Comparison of ENCODE assay signal across 16 cellular contexts in genomic region chr18:9952633-9953416, GRCh38. TPM values are rescaled to one million over a fixed set of nuclear protein-coding genes. Genes with fewer than 3 reads are reported as not detected.
A peak's percentile ranks its signal among the peaks of the same experiment; 100 is the strongest.
DNase-seq lines count a peak whose midpoint lies in the region; ATAC-seq and TF ChIP-seq lines count a peak whose summit lies in the region.
"Had no signal": no experiment of that assay in that cellular context is flagged by ENCODE, and none has a peak within 500 bp of the region (broad histone marks: within the 10 kb centered on the region; RNA-seq: fewer than 3 reads in every experiment).

No MANE protein-coding gene starts in this region.

- H3K4me3 Mint-ChIP-seq in activated naive CD8-positive, alpha-beta T cell: no peak overlapping the region
- H3K4me3 Mint-ChIP-seq in activated naive CD8-positive, alpha-beta T cell treated with anti-CD3 and anti-CD28 coated beads, Interleukin-2, amount 50 U/mL, for 24 hours: no peak overlapping the region
- no peak overlapping the region for H3K4me3 Mint-ChIP-seq in stimulated activated naive B cell treated with anti-CD40 and anti-IgM and Interleukin-4, amounts not matched to agents 10 μg/mL and 1 μg/mL and 100 μg/mL, for 72 hours
- H3K4me3 Mint-ChIP-seq: neural crest cell had no signal

- H3K4me3 ChIP-seq in fibroblast of the aortic adventitia (ENCODE audit: low read depth, low read length) (no peak overlapping the region), heart left ventricle (no peak overlapping the region)

- H3K27ac ChIP-seq in heart left ventricle: no peak overlapping the region

- no peaks in the 10 kb centered on the region for H3K9me3 ChIP-seq in heart left ventricle

- peaks cover 0 to 24% (median 0%) of the 10 kb centered on the region in 12 donors for H3K4me1 ChIP-seq in heart left ventricle

- no peak for DNase-seq in activated naive CD8-positive, alpha-beta T cell treated with anti-CD3 and anti-CD28 coated beads, Interleukin-2, amount 50 U/mL, for 24 hours
- DNase-seq in SKM-1 (lab: John Stamatoyannopoulos, UW; ENCODE audit: unreplicated experiment) (peak; percentile 16), fibroblast of the aortic adventitia (ENCODE audit: low read depth) (peak; percentile 36), heart left ventricle (no peak), LoVo (ENCODE audit: low spot score) (no peak)
- no peak for DNase-seq in stimulated activated naive B cell treated with anti-CD40 and anti-IgM and Interleukin-4, amounts not matched to agents 10 μg/mL and 1 μg/mL and 100 μg/mL, for 72 hours
- DNase-seq: activated CD4-positive, CD25-positive, alpha-beta regulatory T cell treated with anti-CD3 and anti-CD28 coated beads, Interleukin-2, amount 50 U/mL, for 72 hours; activated gamma-delta T cell treated with Interleukin-2 at 50 U/mL for 16 hours; cerebellar nuclear complex; left cardiac atrium; NCI-H1048; NCI-H446 treated with DMSO at 0.1 percent for 48 hours; SHP77 treated with DMSO at 0.1 percent for 48 hours had no signal

- 81 to 87% (median 85%) methylated on average over 1 of the region's 1 CpG for WGBS in heart left ventricle, 4 donors

- H3K4me1 Mint-ChIP-seq in activated naive CD8-positive, alpha-beta T cell (ENCODE audit: low read depth): peaks cover 2% of the 10 kb centered on the region
- H3K4me1 Mint-ChIP-seq in activated naive CD8-positive, alpha-beta T cell treated with anti-CD3 and anti-CD28 coated beads, Interleukin-2, amount 50 U/mL, for 24 hours: peaks cover 5% of the 10 kb centered on the region
- H3K4me1 Mint-ChIP-seq in stimulated activated naive B cell treated with anti-CD40 and anti-IgM and Interleukin-4, amounts not matched to agents 10 μg/mL and 1 μg/mL and 100 μg/mL, for 72 hours: peaks cover 7 to 26% of the 10 kb centered on the region in 2 donors

- H3K27me3 Mint-ChIP-seq in activated naive CD8-positive, alpha-beta T cell: no peaks in the 10 kb centered on the region
- no peaks in the 10 kb centered on the region for H3K27me3 Mint-ChIP-seq in activated naive CD8-positive, alpha-beta T cell treated with anti-CD3 and anti-CD28 coated beads, Interleukin-2, amount 50 U/mL, for 24 hours
- H3K27me3 Mint-ChIP-seq in stimulated activated naive B cell treated with anti-CD40 and anti-IgM and Interleukin-4, amounts not matched to agents 10 μg/mL and 1 μg/mL and 100 μg/mL, for 72 hours: no peaks in the 10 kb centered on the region

- H3K9me3 Mint-ChIP-seq in activated naive CD8-positive, alpha-beta T cell (ENCODE audit: low read depth): no peaks in the 10 kb centered on the region
- H3K9me3 Mint-ChIP-seq in activated naive CD8-positive, alpha-beta T cell treated with anti-CD3 and anti-CD28 coated beads, Interleukin-2, amount 50 U/mL, for 24 hours: no peaks in the 10 kb centered on the region
- no peaks in the 10 kb centered on the region for H3K9me3 Mint-ChIP-seq in stimulated activated naive B cell treated with anti-CD40 and anti-IgM and Interleukin-4, amounts not matched to agents 10 μg/mL and 1 μg/mL and 100 μg/mL, for 72 hours
- H3K9me3 Mint-ChIP-seq: neural crest cell had no signal

- TF ChIP-seq POLR2A in heart left ventricle (IDR thresholded peaks at IDR 0.05): no peak

- no peaks in the 10 kb centered on the region for H3K27me3 ChIP-seq in heart left ventricle

- TF ChIP-seq CTCF in fibroblast of the aortic adventitia (IDR thresholded peaks at IDR 0.05; ENCODE audit: insufficient read depth, low read length) (no peak), heart left ventricle (IDR thresholded peaks at IDR 0.05) (no peak)

- no peak for ATAC-seq in activated naive CD8-positive, alpha-beta T cell treated with anti-CD3 and anti-CD28 coated beads, Interleukin-2, amount 50 U/mL, for 24 hours
- peak; percentile 60 to 70 for ATAC-seq in stimulated activated naive B cell treated with anti-CD40 and anti-IgM and Interleukin-4, amounts not matched to agents 10 μg/mL and 1 μg/mL and 100 μg/mL, for 72 hours (replicated peaks)
- ATAC-seq in GM21447 (IDR thresholded peaks at IDR 0.05; ENCODE audit: unreplicated experiment) (no peak), heart left ventricle (no peak)

- peaks cover 0 to 95% (median 79%) of the 10 kb centered on the region in 9 donors for H3K36me3 ChIP-seq in heart left ventricle

- intact Hi-C loops in heart left ventricle (cut with DNase I): loop anchor here in 7 of 10 donors (5.0 to 10.0 kb wide), 6 partner anchors 141 to 378 kb away; partner anchors contain the start of gene RAB31 (in 1 of the 7)

- peaks cover 4% of the 10 kb centered on the region for H3K36me3 Mint-ChIP-seq in activated naive CD8-positive, alpha-beta T cell
- H3K36me3 Mint-ChIP-seq in activated naive CD8-positive, alpha-beta T cell treated with anti-CD3 and anti-CD28 coated beads, Interleukin-2, amount 50 U/mL, for 24 hours (ENCODE audit: low read depth): peaks cover 35% of the 10 kb centered on the region
- peaks cover 27 to 36% of the 10 kb centered on the region in 2 donors for H3K36me3 Mint-ChIP-seq in stimulated activated naive B cell treated with anti-CD40 and anti-IgM and Interleukin-4, amounts not matched to agents 10 μg/mL and 1 μg/mL and 100 μg/mL, for 72 hours

- peak overlapping the region; percentile 36 for H3K27ac Mint-ChIP-seq in activated naive CD8-positive, alpha-beta T cell
- H3K27ac Mint-ChIP-seq in activated naive CD8-positive, alpha-beta T cell treated with anti-CD3 and anti-CD28 coated beads, Interleukin-2, amount 50 U/mL, for 24 hours: no peak overlapping the region
- H3K27ac Mint-ChIP-seq in stimulated activated naive B cell treated with anti-CD40 and anti-IgM and Interleukin-4, amounts not matched to agents 10 μg/mL and 1 μg/mL and 100 μg/mL, for 72 hours: no peak overlapping the region

RNA-seq across cellular contexts. Expression of gene VAPA, which starts 39.0 kb away (rescaled TPM):
- total RNA-seq in fibroblast of the aortic adventitia (ENCODE audit: low replicate concordance) (324 and 436 TPM in 2 replicates), heart left ventricle (100 to 1,000 TPM; 186 to 289 (median 219) TPM)
- 100 to 1,000 TPM; 107 to 186 TPM for polyA plus RNA-seq in heart left ventricle

Comparison
In these comparisons a context has a peak if more than half of its experiments do, and no peak if none do; other contexts are left out.
1. ATAC-seq: peak in stimulated activated naive B cell treated with anti-CD40 and anti-IgM and Interleukin-4, amounts not matched to agents 10 μg/mL and 1 μg/mL and 100 μg/mL, for 72 hours (2 of 2); none in activated naive CD8-positive, alpha-beta T cell treated with anti-CD3 and anti-CD28 coated beads, Interleukin-2, amount 50 U/mL, for 24 hours (single experiment), GM21447 (single experiment) and heart left ventricle (0 of 4).
2. DNase-seq: peak in SKM-1 (single experiment) and fibroblast of the aortic adventitia (single experiment); none in activated naive CD8-positive, alpha-beta T cell treated with anti-CD3 and anti-CD28 coated beads, Interleukin-2, amount 50 U/mL, for 24 hours (single experiment), stimulated activated naive B cell treated with anti-CD40 and anti-IgM and Interleukin-4, amounts not matched to agents 10 μg/mL and 1 μg/mL and 100 μg/mL, for 72 hours (single experiment), heart left ventricle (0 of 5) and LoVo (single experiment).